11 cellular contexts compared by ENCODE assay signal in the genomic region with DNA sequence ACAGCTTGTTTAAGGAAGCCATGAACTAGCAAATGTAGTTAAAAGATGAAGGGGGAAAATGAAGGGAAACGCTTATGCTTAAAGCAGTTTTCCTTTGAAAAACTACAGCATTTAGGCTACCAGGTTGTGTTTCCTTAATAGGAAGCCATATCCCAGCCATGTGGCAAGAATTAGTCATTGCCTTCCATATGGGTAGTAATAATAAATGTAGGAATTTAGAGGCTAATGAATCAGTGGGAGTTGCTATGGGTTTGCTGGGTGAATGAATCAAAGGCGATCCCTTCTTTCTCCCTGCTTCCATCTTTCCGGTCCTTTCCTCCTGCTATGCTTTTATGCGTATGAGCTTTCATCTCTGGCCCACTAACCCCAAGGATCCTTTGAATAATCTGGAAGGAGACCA.
DNase-seq lines count a peak whose midpoint lies in the region; ATAC-seq and TF ChIP-seq lines count a peak whose summit lies in the region.
"Had no signal": no experiment of that assay in that cellular context is flagged by ENCODE, and none has a peak within 500 bp of the region (broad histone marks: within the 10 kb centered on the region; RNA-seq: fewer than 3 reads in every experiment).

No MANE protein-coding gene starts in this region.

- no peak for ATAC-seq in HG03378 (IDR thresholded peaks at IDR 0.05; ENCODE audit: unreplicated experiment)

- WGBS in GM23248 (ENCODE audit: low coverage in 1 of 2, low lambda C conversion rate in 2 of 2, missing lambda C conversion rate in 2 of 2), 2 experiments, result 58 to 62% methylated on average over 4 of the region's 4 CpGs
- WGBS in transverse colon (ENCODE audit: low coverage in 1 of 2), 2 donors, result 84 to 88% methylated on average over 3 to 4 of the region's 4 CpGs

- H3K27me3 ChIP-seq in GM23248 (replicated peaks; ENCODE audit: insufficient read depth), result no peaks in the 10 kb centered on the region
- H3K27me3 ChIP-seq in transverse colon, result no peaks in the 10 kb centered on the region
- no peaks in the 10 kb centered on the region for H3K27me3 ChIP-seq in neural progenitor cell
- no peaks in the 10 kb centered on the region for H3K27me3 ChIP-seq in MG63

- H3F3A ChIP-seq in GM23248 (ENCODE audit: insufficient read depth) (peaks cover 25% of the 10 kb centered on the region), neural progenitor cell (ENCODE audit: low read depth) (no peaks in the 10 kb centered on the region)

- H3K9me3 Mint-ChIP-seq in neural progenitor cell, result peaks cover 2% of the 10 kb centered on the region
- H3K9me3 Mint-ChIP-seq: dendritic cell treated with granulocyte-macrophage colony-stimulating factor and Interleukin-4, amounts not matched to agents 40 ng/mL and 50 ng/mL, for 4 days had no signal

- H3K4me1 Mint-ChIP-seq in neural progenitor cell, result peaks cover 12% of the 10 kb centered on the region

- H3K4me2 ChIP-seq in GM23248 (ENCODE audit: unreplicated experiment) (peak overlapping the region; percentile 53), neural progenitor cell (no peak overlapping the region)

- intact Hi-C loops in transverse colon (cut with DNase I; ENCODE audit: low total_unique reads), result no loop called here

- no peak overlapping the region for H3K27ac Mint-ChIP-seq in neural progenitor cell
- H3K27ac Mint-ChIP-seq: dendritic cell treated with granulocyte-macrophage colony-stimulating factor and Interleukin-4, amounts not matched to agents 40 ng/mL and 50 ng/mL, for 4 days had no signal

- peak overlapping the region; percentile 27; the same call in 1 of the 2 replicates for H2AFZ ChIP-seq in GM23248
- H2AFZ ChIP-seq in neural progenitor cell (replicated peaks), result no peak overlapping the region

- H3K27me3 Mint-ChIP-seq in neural progenitor cell (ENCODE audit: insufficient read depth, low read depth), result peaks cover 3% of the 10 kb centered on the region
- H3K27me3 Mint-ChIP-seq: dendritic cell treated with granulocyte-macrophage colony-stimulating factor and Interleukin-4, amounts not matched to agents 40 ng/mL and 50 ng/mL, for 4 days had no signal

- H3K9me3 ChIP-seq in GM23248 (ENCODE audit: low read depth), result no peaks in the 10 kb centered on the region
- H3K9me3 ChIP-seq in transverse colon, result no peaks in the 10 kb centered on the region
- no peaks in the 10 kb centered on the region for H3K9me3 ChIP-seq in neural progenitor cell (ENCODE audit: low read depth)
- H3K9me3 ChIP-seq in MG63, result no peaks in the 10 kb centered on the region

- H3K9me2 ChIP-seq in GM23248 (ENCODE audit: insufficient read depth), result no peaks in the 10 kb centered on the region

- H3K27ac ChIP-seq in GM23248 (peak overlapping the region; percentile 94), transverse colon (peak overlapping the region; percentile 45 to 60 (median 48)), neural progenitor cell (no peak overlapping the region)

- peaks cover 53% of the 10 kb centered on the region for H3K4me1 ChIP-seq in GM23248 (ENCODE audit: insufficient read depth)
- H3K4me1 ChIP-seq in transverse colon, result peaks cover 3 to 18% (median 7%) of the 10 kb centered on the region in 4 donors
- H3K4me1 ChIP-seq in neural progenitor cell, result peaks cover 6% of the 10 kb centered on the region

- TF ChIP-seq EP300 in transverse colon (IDR thresholded peaks at IDR 0.05; ENCODE audit: low read depth), result no peak

- no peaks in the 10 kb centered on the region for H3K36me3 Mint-ChIP-seq in neural progenitor cell

- in situ Hi-C loops in GM23248 (cut with MboI) (no loop called here), astrocyte of the cerebellum (cut with HindIII; ENCODE audit: low sequenced_read_pairs) (no loop called here), transverse colon (cut with MboI; ENCODE audit: low pct_ligation_motif_present in 1 of 4, low pct_unique_long_range_greater_than_20kb in 1 of 4, low sequenced_read_pairs in 3 of 4) (no loop called here)

- H3K36me3 ChIP-seq in GM23248 (ENCODE audit: low read depth) (no peaks in the 10 kb centered on the region), transverse colon (no peaks in the 10 kb centered on the region), neural progenitor cell (no peaks in the 10 kb centered on the region), MG63 (no peaks in the 10 kb centered on the region)

- H4K20me1 ChIP-seq in GM23248 (ENCODE audit: insufficient read depth), result no peaks in the 10 kb centered on the region
- no peaks in the 10 kb centered on the region for H4K20me1 ChIP-seq in neural progenitor cell (ENCODE audit: low read depth)

- no peak overlapping the region for H3K4me3 ChIP-seq in GM23248
- H3K4me3 ChIP-seq in astrocyte of the cerebellum (ENCODE audit: low read depth, low read length), result no peak overlapping the region
- H3K4me3 ChIP-seq in transverse colon, result no peak overlapping the region
- no peak overlapping the region for H3K4me3 ChIP-seq in neural progenitor cell
- no peak overlapping the region for H3K4me3 ChIP-seq in MG63

- no peak for TF ChIP-seq POLR2A in transverse colon (IDR thresholded peaks at IDR 0.05)

- H3K79me2 ChIP-seq in GM23248 (ENCODE audit: insufficient read depth) (no peaks in the 10 kb centered on the region), neural progenitor cell (ENCODE audit: low read depth) (no peaks in the 10 kb centered on the region)

- DNase-seq in GM23248 (peak; percentile 90), astrocyte of the cerebellum (ENCODE audit: low read depth) (peak; percentile 50), glomerular visceral epithelial cell (ENCODE audit: extremely low spot score) (peak; percentile 26), transverse colon (no peak), neural progenitor cell (ENCODE audit: low spot score) (no peak), MG63 (no peak), NCI-H69 (lab: John Stamatoyannopoulos, UW) (no peak)
- DNase-seq: NCI-H1694 treated with DMSO at 0.1 percent for 48 hours, small intestine had no signal

- peak overlapping the region; percentile 71 for H3K9ac ChIP-seq in GM23248
- H3K9ac ChIP-seq in neural progenitor cell, result no peak overlapping the region

- TF ChIP-seq CTCF in astrocyte of the cerebellum (IDR thresholded peaks at IDR 0.05; ENCODE audit: low read depth, low read length, missing control alignments), result peak; percentile 3
- no peak for TF ChIP-seq CTCF in transverse colon (IDR thresholded peaks at IDR 0.05)
- TF ChIP-seq CTCF in neural progenitor cell (IDR thresholded peaks at IDR 0.05), result no peak

- no peak overlapping the region for H3K4me3 Mint-ChIP-seq in neural progenitor cell
- H3K4me3 Mint-ChIP-seq: dendritic cell treated with granulocyte-macrophage colony-stimulating factor and Interleukin-4, amounts not matched to agents 40 ng/mL and 50 ng/mL, for 4 days had no signal

Comparison
In these comparisons a context has a peak if more than half of its experiments do, and no peak if none do; other contexts are left out.
1. DNase-seq: peak in GM23248 (single experiment), astrocyte of the cerebellum (single experiment) and glomerular visceral epithelial cell (single experiment); none in transverse colon (single experiment), neural progenitor cell (single experiment), MG63 (single experiment) and NCI-H69 (single experiment).